19 cellular contexts compared by ENCODE assay signal in genomic region chr3:109132801-109133473, GRCh38. TPM values are rescaled to one million over a fixed set of nuclear protein-coding genes. Genes with fewer than 3 reads are reported as not detected.
DNase-seq lines count a peak whose midpoint lies in the region; ATAC-seq, FAIRE-seq and TF ChIP-seq lines count a peak whose summit lies in the region.
"Had no signal": no experiment of that assay in that cellular context is flagged by ENCODE, and none has a peak within 500 bp of the region (broad histone marks: within the 10 kb centered on the region; RNA-seq: fewer than 3 reads in every experiment).

No MANE protein-coding gene starts in this region.

- DNase-seq in AG08396 (ENCODE audit: low spot score), result peak; percentile 42
- peak; percentile 89 for DNase-seq in NCI-H226
- DNase-seq in mammary epithelial cell, result peak; percentile 7
- no peak for DNase-seq in HepG2 (ENCODE audit: low spot score)
- no peak for DNase-seq in activated gamma-delta T cell (lab: John Stamatoyannopoulos, UW)
- no peak for DNase-seq in germinal center (ENCODE audit: low spot score)
- no peak for DNase-seq in DMS153 (lab: John Stamatoyannopoulos, UW)
- DNase-seq: amniotic stem cell; CD4-positive, CD25-positive, alpha-beta regulatory T cell; midbrain; NCI-H1694 treated with DMSO at 0.1 percent for 48 hours had no signal

- ATAC-seq in HepG2 (no peak), GM18519 (IDR thresholded peaks at IDR 0.05; ENCODE audit: low FRiP score, unreplicated experiment) (no peak)

- TF ChIP-seq CTCF in mammary epithelial cell (conservative IDR thresholded peaks at IDR 0.05 in 1 of 2, IDR thresholded peaks at IDR 0.05 in 1 of 2; ENCODE audit: extremely low read depth in 1 of 2, insufficient read depth in 1 of 2, low read depth in 1 of 2, low read length in 2 of 2) (no peak), HepG2 (CRISPR knock-in tag; IDR thresholded peaks at IDR 0.05) (no peak)

- no peaks in the 10 kb centered on the region for H3K79me2 ChIP-seq in mammary epithelial cell (ENCODE audit: insufficient read depth, low read length)
- H3K79me2 ChIP-seq in HepG2 (ENCODE audit: insufficient read depth, low read length), result no peaks in the 10 kb centered on the region

- TF ChIP-seq EP300 in HepG2 (IDR thresholded peaks at IDR 0.05; ENCODE audit: low read depth in 2 of 2, low read length in 2 of 2) (no peak), HepG2 (CRISPR knock-in tag; IDR thresholded peaks at IDR 0.05; ENCODE audit: borderline replicate concordance) (no peak)

- in situ Hi-C loops in mammary epithelial cell (cut with MboI; ENCODE audit: low sequenced_read_pairs in 2 of 2), result no loop called here
- in situ Hi-C loops in HepG2 (cut with HindIII; ENCODE audit: extremely low pct_ligation_motif_present, low pct_unique_long_range_greater_than_20kb), result no loop called here

- H3K4me3 ChIP-seq in mammary epithelial cell (replicated peaks in 1 of 3; ENCODE audit: insufficient read depth in 1 of 3, low read depth in 2 of 3, low read length in 3 of 3), result no peak overlapping the region
- no peak overlapping the region for H3K4me3 ChIP-seq in HepG2 (replicated peaks in 1 of 3; ENCODE audit: insufficient read depth in 1 of 3, low read depth in 2 of 3, low read length in 3 of 3)
- H3K4me3 ChIP-seq: neural progenitor cell, right atrium auricular region, vagina had no signal

- CTCF ChIA-PET in mammary epithelial cell (lab: Charles Lee; ENCODE audit: low non-redundant PET), result no interaction called here
- CTCF ChIA-PET in HepG2 (lab: Yijun Ruan, JAX; ENCODE audit: low intra/inter-chr PET ratio, low total read pairs), result no interaction called here

- H3K27ac ChIP-seq in mammary epithelial cell (ENCODE audit: insufficient read depth, low read depth, low read length), result no peak overlapping the region
- no peak overlapping the region for H3K27ac ChIP-seq in HepG2 (ENCODE audit: extremely low read length, insufficient read depth, low read length)
- H3K27ac ChIP-seq: neural progenitor cell, right atrium auricular region, vagina had no signal

- H3K4me2 ChIP-seq in mammary epithelial cell (ENCODE audit: insufficient read depth, low read depth, low read length) (no peak overlapping the region), HepG2 (ENCODE audit: low read depth, low read length) (0 out of 2 replicates have a peak overlapping the region, but pooled peaks have one; percentile 3)
- H3K4me2 ChIP-seq: neural progenitor cell had no signal

- intact Hi-C loops in mammary epithelial cell (cut with micrococcal nuclease), result no loop called here
- intact Hi-C loops in HepG2 (cut with micrococcal nuclease; ENCODE audit: unreplicated experiment), result no loop called here

- FAIRE-seq in HepG2 (lab: Jason Lieb, UNC), result no peak

- no peak overlapping the region for H3K9ac ChIP-seq in mammary epithelial cell (ENCODE audit: insufficient read depth, low read length)
- H3K9ac ChIP-seq in HepG2 (ENCODE audit: insufficient read depth, low read depth, low read length), result no peak overlapping the region
- H3K9ac ChIP-seq: neural progenitor cell had no signal

- TF ChIP-seq RAD21 in HepG2 (CRISPR knock-in tag; IDR thresholded peaks at IDR 0.05), result no peak

- H3K4me1 ChIP-seq in mammary epithelial cell (ENCODE audit: insufficient read depth, low read length) (no peaks in the 10 kb centered on the region), HepG2 (ENCODE audit: insufficient read depth, low read length) (peaks cover 7% of the 10 kb centered on the region; the same call in 1 of the 2 replicates)
- H3K4me1 ChIP-seq: neural progenitor cell, right atrium auricular region, vagina had no signal

- no peaks in the 10 kb centered on the region for H3K27me3 ChIP-seq in mammary epithelial cell (ENCODE audit: insufficient read depth, low read length)
- no peaks in the 10 kb centered on the region for H3K27me3 ChIP-seq in HepG2 (ENCODE audit: control insufficient read depth in 1 of 2, insufficient read depth in 2 of 2, low read length in 2 of 2)
- H3K27me3 ChIP-seq: neural progenitor cell, right atrium auricular region, vagina had no signal

- BruUV-seq in mammary epithelial cell (replicated peaks; lab: Mats Ljungman, UMichigan), result no TSS peak
- BruUV-seq in HepG2 (replicated peaks; lab: Mats Ljungman, UMichigan), result no TSS peak

- no peak for TF ChIP-seq POLR2A in HepG2 (IDR thresholded peaks at IDR 0.05; ENCODE audit: insufficient read depth in 1 of 2, low read depth in 2 of 2, low read length in 2 of 2)

- 49% methylated on average over 5 of the region's 5 CpGs for WGBS in mammary epithelial cell (ENCODE audit: low coverage, missing lambda C conversion rate)
- 28% methylated on average over 5 of the region's 5 CpGs for WGBS in HepG2 (ENCODE audit: low lambda C conversion rate)

- POLR2A ChIA-PET in HepG2 (lab: Yijun Ruan, JAX), result no interaction called here

- H3K36me3 ChIP-seq in mammary epithelial cell (ENCODE audit: insufficient read depth, low read length) (no peaks in the 10 kb centered on the region), HepG2 (replicated peaks in 1 of 2; ENCODE audit: control insufficient read depth in 1 of 2, insufficient read depth in 2 of 2, low read length in 2 of 2) (no peaks in the 10 kb centered on the region)
- H3K36me3 ChIP-seq: neural progenitor cell, right atrium auricular region, vagina had no signal

- dilution Hi-C loops in mammary epithelial cell (cut with HindIII; ENCODE audit: low sequenced_read_pairs), result no loop called here

- H3K9me3 ChIP-seq in mammary epithelial cell (replicated peaks; ENCODE audit: insufficient read depth, low read length), result no peaks in the 10 kb centered on the region
- H3K9me3 ChIP-seq in HepG2 (ENCODE audit: low read length), result no peaks in the 10 kb centered on the region
- H3K9me3 ChIP-seq: right atrium auricular region, vagina had no signal

- H2AFZ ChIP-seq in mammary epithelial cell (ENCODE audit: low read depth, low read length), result no peak overlapping the region
- H2AFZ ChIP-seq in HepG2 (ENCODE audit: low read length), result no peak overlapping the region
- H2AFZ ChIP-seq: neural progenitor cell had no signal

- no peaks in the 10 kb centered on the region for H4K20me1 ChIP-seq in mammary epithelial cell (ENCODE audit: insufficient read depth, low read length)
- no peaks in the 10 kb centered on the region for H4K20me1 ChIP-seq in HepG2 (ENCODE audit: insufficient read depth, low read length)

TF ChIP-seq in HepG2, 621 proteins besides CTCF, POLR2A, EP300 and RAD21:
- TF ChIP-seq ZNF652 (CRISPR knock-in tag; IDR thresholded peaks at IDR 0.05; ENCODE audit: borderline replicate concordance, low read depth) (peak; percentile 44; the same call in 1 of the 2 replicates), GFI1 (CRISPR knock-in tag; IDR thresholded peaks at IDR 0.05; ENCODE audit: borderline replicate concordance) (no peak)

RNA-seq across cellular contexts. Expression of gene C3orf85, which starts 3.6 kb away (rescaled TPM):
- total RNA-seq in mammary epithelial cell, result not detected
- not detected for polyA plus RNA-seq in mammary epithelial cell
- polyA minus RNA-seq in mammary epithelial cell, result not detected
- total RNA-seq in HepG2 (2016; rRNA removed; fragmentation: Illumina TruSeq; extraction: Trizol), result not detected in 2 replicates
- not detected in 2 replicates for total RNA-seq in HepG2 (2016; cell fraction: cytosol; rRNA removed; fragmentation: Illumina TruSeq; extraction: Trizol; ENCODE audit: low read depth)
- not detected in 2 replicates for total RNA-seq in HepG2 (2016; cell fraction: insoluble cytoplasmic fraction; rRNA removed; fragmentation: Illumina TruSeq; extraction: Trizol)
- total RNA-seq in HepG2 (2016; cell fraction: membrane; rRNA removed; fragmentation: Illumina TruSeq; extraction: Trizol), result not detected in 2 replicates
- total RNA-seq in HepG2 (2016; cell fraction: nucleus; rRNA removed; fragmentation: Illumina TruSeq; extraction: Trizol), result not detected in 2 replicates
- not detected in 2 replicates for polyA plus RNA-seq in HepG2 (2011; rRNA removed)
- not detected in 2 replicates for polyA plus RNA-seq in HepG2 (2011; cell fraction: cytosol; rRNA removed)
- polyA plus RNA-seq in HepG2 (2011; cell fraction: nucleus; rRNA removed), result not detected in 2 replicates
- polyA plus RNA-seq in HepG2 (2012), result not detected in 2 replicates
- not detected in 2 replicates for polyA plus RNA-seq in HepG2 (2016; cell fraction: cytosol; fragmentation: Illumina TruSeq; extraction: Trizol; ENCODE audit: low read depth)
- not detected in 2 replicates for polyA plus RNA-seq in HepG2 (2016; cell fraction: insoluble cytoplasmic fraction; fragmentation: Illumina TruSeq; extraction: Trizol; ENCODE audit: low read depth)
- not detected in 2 replicates for polyA plus RNA-seq in HepG2 (2016; cell fraction: membrane; fragmentation: Illumina TruSeq; extraction: Trizol; ENCODE audit: low read depth)
- polyA plus RNA-seq in HepG2 (2016; cell fraction: nucleus; fragmentation: Illumina TruSeq; extraction: Trizol; ENCODE audit: insufficient read depth, low read depth), result not detected in 2 replicates
- polyA minus RNA-seq in HepG2 (2011; rRNA and poly(A)+ RNA removed; ENCODE audit: low replicate concordance), result not detected in 2 replicates
- polyA minus RNA-seq in HepG2 (2011; cell fraction: cytosol; rRNA and poly(A)+ RNA removed), result not detected in 2 replicates
- polyA minus RNA-seq in HepG2 (2011; cell fraction: nucleus; rRNA and poly(A)+ RNA removed), result not detected in 2 replicates
- total RNA-seq: activated CD8-positive, alpha-beta memory T cell treated with anti-CD3 and anti-CD28 coated beads for 36 hours; activated T-helper 2 cell treated with anti-CD3 and anti-CD28 coated beads, Interferon-gamma antibody, Interleukin-2, Interleukin-4, amounts not matched to agents 10 μg/mL and 5 μg/mL and 100 μg/mL, durations not matched to agents 14 hours and 24 hours and 36 hours; CD4-positive, CD25-positive, alpha-beta regulatory T cell; NCI-H460; right atrium auricular region; T-helper 2 cell treated with Interferon-gamma antibody and Interleukin-4, amounts not matched to agents 100 ng/mL and 5 ng/mL, for 36 hours; vagina had no signal
- polyA plus RNA-seq: CD4-positive, CD25-positive, alpha-beta regulatory T cell had no signal

RNA-seq across cellular contexts. Expression of gene MORC1, which starts 15.0 kb away (rescaled TPM):
- total RNA-seq in mammary epithelial cell (not detected), HepG2 (2016; rRNA removed; fragmentation: Illumina TruSeq; extraction: Trizol) (not detected in 2 replicates)
- polyA plus RNA-seq in mammary epithelial cell (not detected), HepG2 (2011; rRNA removed) (not detected in 2 replicates)
- polyA minus RNA-seq in mammary epithelial cell, result not detected
- not detected in 2 replicates for total RNA-seq in HepG2 (2016; cell fraction: cytosol; rRNA removed; fragmentation: Illumina TruSeq; extraction: Trizol; ENCODE audit: low read depth)
- not detected in 2 replicates for total RNA-seq in HepG2 (2016; cell fraction: insoluble cytoplasmic fraction; rRNA removed; fragmentation: Illumina TruSeq; extraction: Trizol)
- not detected in 2 replicates for total RNA-seq in HepG2 (2016; cell fraction: membrane; rRNA removed; fragmentation: Illumina TruSeq; extraction: Trizol)
- total RNA-seq in HepG2 (2016; cell fraction: nucleus; rRNA removed; fragmentation: Illumina TruSeq; extraction: Trizol), result not detected in 2 replicates
- polyA plus RNA-seq in HepG2 (2011; cell fraction: cytosol; rRNA removed), result not detected in 2 replicates
- not detected in 2 replicates for polyA plus RNA-seq in HepG2 (2011; cell fraction: nucleus; rRNA removed)
- polyA plus RNA-seq in HepG2 (2012), result not detected in 2 replicates
- not detected in 2 replicates for polyA plus RNA-seq in HepG2 (2016; cell fraction: cytosol; fragmentation: Illumina TruSeq; extraction: Trizol; ENCODE audit: low read depth)
- polyA plus RNA-seq in HepG2 (2016; cell fraction: insoluble cytoplasmic fraction; fragmentation: Illumina TruSeq; extraction: Trizol; ENCODE audit: low read depth), result not detected in 2 replicates
- polyA plus RNA-seq in HepG2 (2016; cell fraction: membrane; fragmentation: Illumina TruSeq; extraction: Trizol; ENCODE audit: low read depth), result not detected in 2 replicates
- polyA plus RNA-seq in HepG2 (2016; cell fraction: nucleus; fragmentation: Illumina TruSeq; extraction: Trizol; ENCODE audit: insufficient read depth, low read depth), result not detected in 2 replicates
- not detected in 2 replicates for polyA minus RNA-seq in HepG2 (2011; rRNA and poly(A)+ RNA removed; ENCODE audit: low replicate concordance)
- polyA minus RNA-seq in HepG2 (2011; cell fraction: cytosol; rRNA and poly(A)+ RNA removed), result not detected in 2 replicates
- not detected in 2 replicates for polyA minus RNA-seq in HepG2 (2011; cell fraction: nucleus; rRNA and poly(A)+ RNA removed)
- total RNA-seq: activated CD8-positive, alpha-beta memory T cell treated with anti-CD3 and anti-CD28 coated beads for 36 hours; activated T-helper 2 cell treated with anti-CD3 and anti-CD28 coated beads, Interferon-gamma antibody, Interleukin-2, Interleukin-4, amounts not matched to agents 10 μg/mL and 5 μg/mL and 100 μg/mL, durations not matched to agents 14 hours and 24 hours and 36 hours; NCI-H460; right atrium auricular region; T-helper 2 cell treated with Interferon-gamma antibody and Interleukin-4, amounts not matched to agents 100 ng/mL and 5 ng/mL, for 36 hours; vagina had no signal
- polyA plus RNA-seq: CD4-positive, CD25-positive, alpha-beta regulatory T cell had no signal

Comparison
In these comparisons a context has a peak if more than half of its experiments do, and no peak if none do; other contexts are left out.
1. DNase-seq: peak in AG08396 (single experiment), NCI-H226 (single experiment) and mammary epithelial cell (single experiment); none in HepG2 (single experiment), activated gamma-delta T cell (single experiment), germinal center (single experiment) and DMS153 (single experiment).